ENCODE assay signal across 24 cellular contexts in the genomic region with DNA sequence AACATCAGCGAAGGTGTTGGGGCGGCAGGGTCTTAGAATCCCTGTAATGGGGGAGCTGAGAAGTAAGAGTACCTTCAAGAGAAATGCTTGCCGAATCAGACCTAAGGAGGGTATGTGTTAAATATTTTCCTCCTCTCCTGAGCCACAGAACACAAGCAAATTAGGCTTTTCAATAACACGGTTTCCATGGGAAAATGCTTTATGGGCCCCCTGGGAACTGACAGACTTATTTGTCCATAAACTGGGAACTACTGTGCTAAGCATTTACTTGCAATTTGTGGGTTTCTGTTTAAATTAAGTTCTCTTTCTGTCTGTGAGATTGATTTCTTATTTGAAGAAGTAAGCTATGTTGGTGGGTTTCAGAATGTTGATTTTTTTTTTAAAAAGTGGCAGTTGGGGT. TPM values are rescaled to one million over a fixed set of nuclear protein-coding genes. Genes with fewer than 3 reads are reported as not detected.
A peak's percentile ranks its signal among the peaks of the same experiment; 100 is the strongest.
DNase-seq lines count a peak whose midpoint lies in the region; ATAC-seq, FAIRE-seq and TF ChIP-seq lines count a peak whose summit lies in the region.
"Had no signal": no experiment of that assay in that cellular context is flagged by ENCODE, and none has a peak within 500 bp of the region (broad histone marks: within the 10 kb centered on the region; RNA-seq: fewer than 3 reads in every experiment).

No MANE protein-coding gene starts in this region.

- H3K4me2 ChIP-seq in BLaER1 (no peak overlapping the region), H9 (ENCODE audit: insufficient read depth, insufficient read length, low read length) (no peak overlapping the region), HepG2 (ENCODE audit: low read depth, low read length) (no peak overlapping the region)

- peak overlapping the region; percentile 62 to 74 (median 63); a peak in 5 of 7 replicates for H3K27ac Mint-ChIP-seq in H9
- H3K27ac Mint-ChIP-seq: activated CD4-positive, alpha-beta T cell treated with anti-CD3 and anti-CD28 coated beads for 36 hours; nephron had no signal

- no peak for TF ChIP-seq EP300 in HepG2 (IDR thresholded peaks at IDR 0.05; ENCODE audit: low read depth in 2 of 2, low read length in 2 of 2)
- TF ChIP-seq EP300 in HepG2 (CRISPR knock-in tag; IDR thresholded peaks at IDR 0.05; ENCODE audit: borderline replicate concordance): no peak

- no peak overlapping the region for H2BK120ac ChIP-seq in H9 (ENCODE audit: low read depth, low read length, poor library complexity, severe bottlenecking)

- peaks cover 67% of the 10 kb centered on the region for H3K36me3 ChIP-seq in BLaER1
- H3K36me3 ChIP-seq in SK-N-MC (ENCODE audit: insufficient read depth, low read length): peaks cover 6% of the 10 kb centered on the region; the same call in 1 of the 2 replicates
- H3K36me3 ChIP-seq in HepG2 (replicated peaks in 1 of 2; ENCODE audit: control insufficient read depth in 1 of 2, insufficient read depth in 2 of 2, low read length in 2 of 2): peaks cover 9 to 31% of the 10 kb centered on the region in 2 experiments
- H3K36me3 ChIP-seq: breast epithelium had no signal

- H2BK15ac ChIP-seq in H9 (ENCODE audit: low read depth, low read length): no peak overlapping the region

- POLR2A ChIA-PET in HepG2 (lab: Yijun Ruan, JAX): no interaction called here

- H3K9ac ChIP-seq in BLaER1 (0 out of 2 replicates have a peak overlapping the region, but pooled peaks have one; percentile 2), H9 (ENCODE audit: extremely low read depth, insufficient read length, low read length) (no peak overlapping the region), SK-N-MC (ENCODE audit: insufficient read length) (no peak overlapping the region), HepG2 (ENCODE audit: insufficient read depth, low read depth, low read length) (no peak overlapping the region)

- no peak overlapping the region for H4K91ac ChIP-seq in H9 (ENCODE audit: insufficient read length, low read depth, low read length)

- H2BK5ac ChIP-seq in H9 (ENCODE audit: insufficient read length, low read length): no peak overlapping the region

- no peak overlapping the region for H3K18ac ChIP-seq in H9 (ENCODE audit: insufficient read length, low read depth, low read length)

- no CpG with 5 or more reads among the region's 4 CpGs for WGBS in H9 (ENCODE audit: extremely low coverage, insufficient read length, low lambda C conversion rate)
- 98% methylated on average over 4 of the region's 4 CpGs for WGBS in HepG2 (ENCODE audit: low lambda C conversion rate)

- CTCF ChIA-PET in HepG2 (lab: Yijun Ruan, JAX; ENCODE audit: low intra/inter-chr PET ratio, low total read pairs): no interaction called here

- H2AFZ ChIP-seq in H9 (ENCODE audit: low read length) (no peak overlapping the region), HepG2 (ENCODE audit: low read length) (no peak overlapping the region)

- H3K4me1 Mint-ChIP-seq in H9: peaks cover 64 to 74% of the 10 kb centered on the region in 2 experiments

- no peaks in the 10 kb centered on the region for H3K9me3 ChIP-seq in BLaER1
- H3K9me3 ChIP-seq in H9 (ENCODE audit: control insufficient read depth, low read depth, low read length): no peaks in the 10 kb centered on the region
- H3K9me3 ChIP-seq in SK-N-MC (ENCODE audit: low read depth, low read length): no peaks in the 10 kb centered on the region
- no peaks in the 10 kb centered on the region for H3K9me3 ChIP-seq in HepG2 (ENCODE audit: low read length)
- H3K9me3 ChIP-seq: breast epithelium, pancreas, upper lobe of right lung had no signal

- H2AK5ac ChIP-seq in H9 (ENCODE audit: insufficient read length, low read length): no peak overlapping the region

- H3K36me3 Mint-ChIP-seq in H9 (ENCODE audit: insufficient read depth in 1 of 3, low read depth in 3 of 3): peaks cover 7 to 31% (median 27%) of the 10 kb centered on the region in 3 experiments

- no peaks in the 10 kb centered on the region for H3K23me2 ChIP-seq in H9 (ENCODE audit: insufficient read length, low read depth, low read length, poor library complexity, severe bottlenecking)

- H2BK20ac ChIP-seq in H9 (ENCODE audit: low read depth, low read length, poor library complexity, severe bottlenecking): no peak overlapping the region

- no peak for ATAC-seq in HepG2
- ATAC-seq: activated CD4-positive, alpha-beta T cell treated with anti-CD3 and anti-CD28 coated beads for 36 hours; activated T-cell treated with anti-CD3 and anti-CD28 coated beads, Interleukin-2, amount 50 U/mL, for 4 hours; pancreas; upper lobe of right lung had no signal

- no peak overlapping the region for H3K4me3 ChIP-seq in BLaER1
- H3K4me3 ChIP-seq in SK-N-MC: peak overlapping the region; percentile 49; the same call in 1 of the 2 replicates
- no peak overlapping the region for H3K4me3 ChIP-seq in HepG2 (replicated peaks in 1 of 3; ENCODE audit: insufficient read depth in 1 of 3, low read depth in 2 of 3, low read length in 3 of 3)
- H3K4me3 ChIP-seq: breast epithelium, pancreas, upper lobe of right lung had no signal

- no peak for TF ChIP-seq CTCF in H9 (conservative IDR thresholded peaks at IDR 0.05)
- TF ChIP-seq CTCF in HepG2 (CRISPR knock-in tag; IDR thresholded peaks at IDR 0.05): no peak

- FAIRE-seq in HepG2 (lab: Jason Lieb, UNC): no peak
- FAIRE-seq: keratinocyte, pancreas, small intestine had no signal

- no peak overlapping the region for H4K8ac ChIP-seq in H9 (replicated peaks; ENCODE audit: insufficient read length, low read depth, low read length)

- H3K27me3 Mint-ChIP-seq in H9 (ENCODE audit: low read depth): no peaks in the 10 kb centered on the region
- H3K27me3 Mint-ChIP-seq: activated CD4-positive, alpha-beta T cell treated with anti-CD3 and anti-CD28 coated beads for 36 hours had no signal

- no peak overlapping the region for H3K23ac ChIP-seq in H9 (ENCODE audit: insufficient read length, low read depth, low read length)

- H3K9me3 Mint-ChIP-seq in H9: no peaks in the 10 kb centered on the region
- H3K9me3 Mint-ChIP-seq: activated T-cell treated with anti-CD3 and anti-CD28 coated beads, Interleukin-2, amount 50 U/mL, for 4 hours; nephron had no signal

- H3K27ac ChIP-seq in BLaER1 (no peak overlapping the region; the same call in 1 of the 2 replicates), H9 (ENCODE audit: insufficient read length, low read depth, low read length) (no peak overlapping the region), SK-N-MC (no peak overlapping the region), HepG2 (ENCODE audit: extremely low read length, insufficient read depth, low read length) (no peak overlapping the region)
- H3K27ac ChIP-seq: breast epithelium, C4-2B, pancreas, RWPE1, upper lobe of right lung had no signal

- no TSS peak for BruUV-seq in HepG2 (replicated peaks; lab: Mats Ljungman, UMichigan)

- no peak overlapping the region for H2BK12ac ChIP-seq in H9 (ENCODE audit: insufficient read length, low read depth, low read length)

- no peak overlapping the region for H3K56ac ChIP-seq in H9 (ENCODE audit: insufficient read length, low read depth, low read length)

- H3K14ac ChIP-seq in H9 (ENCODE audit: insufficient read depth, low read length): no peak overlapping the region

- no peaks in the 10 kb centered on the region for H3K79me1 ChIP-seq in H9 (ENCODE audit: insufficient read depth, low read depth, low read length, poor library complexity, severe bottlenecking)

- H3K79me2 ChIP-seq in H9 (ENCODE audit: insufficient read depth, low read length) (peaks cover 37% of the 10 kb centered on the region; the same call in 1 of the 2 replicates), HepG2 (ENCODE audit: insufficient read depth, low read length) (peaks cover 74% of the 10 kb centered on the region)

- DNase-seq in H9 (no peak), SK-N-MC (ENCODE audit: low read depth, low spot score) (peak; percentile 52), myocyte (ENCODE audit: low read depth) (peak; percentile 33), DMS53 treated with DMSO at 0.1 percent for 48 hours (lab: John Stamatoyannopoulos, UW; ENCODE audit: unreplicated experiment) (no peak), HepG2 (ENCODE audit: low spot score) (no peak), mesenteric fat pad (ENCODE audit: low spot score) (no peak)
- DNase-seq: activated CD4-positive, alpha-beta T cell treated with anti-CD3 and anti-CD28 coated beads for 36 hours; activated naive CD4-positive, alpha-beta T cell; activated T-cell treated with anti-CD3 and anti-CD28 coated beads, Interleukin-2, amount 50 U/mL, for 4 hours; amniotic stem cell; NCI-H1105; NCI-H187 treated with DMSO at 0.1 percent for 48 hours; NCI-H748 treated with DMSO at 0.1 percent for 48 hours; pancreas; retina; small intestine; upper lobe of right lung had no signal

- peaks cover 100% of the 10 kb centered on the region for H4K20me1 ChIP-seq in BLaER1
- H4K20me1 ChIP-seq in H9 (ENCODE audit: control insufficient read depth, insufficient read depth, insufficient read length): no peaks in the 10 kb centered on the region
- H4K20me1 ChIP-seq in HepG2 (ENCODE audit: insufficient read depth, low read length): peaks cover 27% of the 10 kb centered on the region

- H4K5ac ChIP-seq in H9 (ENCODE audit: insufficient read length, low read depth, low read length): no peak overlapping the region

- intact Hi-C loops in HepG2 (cut with micrococcal nuclease; ENCODE audit: unreplicated experiment): no loop called here

- TF ChIP-seq POLR2A in HepG2 (IDR thresholded peaks at IDR 0.05; ENCODE audit: insufficient read depth in 1 of 2, low read depth in 2 of 2, low read length in 2 of 2): no peak

- H3K27me3 ChIP-seq in BLaER1 (no peaks in the 10 kb centered on the region), H9 (ENCODE audit: insufficient read depth, low read length) (no peaks in the 10 kb centered on the region), HepG2 (ENCODE audit: control insufficient read depth in 1 of 2, insufficient read depth in 2 of 2, low read length in 2 of 2) (no peaks in the 10 kb centered on the region)
- H3K27me3 ChIP-seq: breast epithelium, pancreas, upper lobe of right lung had no signal

- no peak overlapping the region for H3K4ac ChIP-seq in H9 (ENCODE audit: low read depth, low read length)

- no peak for TF ChIP-seq RAD21 in HepG2 (CRISPR knock-in tag; IDR thresholded peaks at IDR 0.05)

- H3K4me3 Mint-ChIP-seq in H9: no peak overlapping the region
- H3K4me3 Mint-ChIP-seq: activated CD4-positive, alpha-beta T cell treated with anti-CD3 and anti-CD28 coated beads for 36 hours; activated T-cell treated with anti-CD3 and anti-CD28 coated beads, Interleukin-2, amount 50 U/mL, for 4 hours; nephron had no signal

- in situ Hi-C loops in HepG2 (cut with HindIII; ENCODE audit: extremely low pct_ligation_motif_present, low pct_unique_long_range_greater_than_20kb): no loop called here

- H3K4me1 ChIP-seq in BLaER1: peaks cover 39% of the 10 kb centered on the region
- peaks cover 3% of the 10 kb centered on the region; the same call in 1 of the 2 replicates for H3K4me1 ChIP-seq in H9 (ENCODE audit: insufficient read depth, low read length)
- peaks cover 19% of the 10 kb centered on the region for H3K4me1 ChIP-seq in HepG2 (ENCODE audit: insufficient read depth, low read length)
- H3K4me1 ChIP-seq: breast epithelium had no signal

- no peak overlapping the region for H3T11ph ChIP-seq in H9 (ENCODE audit: low read length)

RNA-seq across cellular contexts. Expression of gene RBM17, which starts 7.0 kb away (rescaled TPM):
- total RNA-seq in H9 (2021): 123 and 124 TPM in 2 replicates
- total RNA-seq in myocyte: 28.8 and 41.5 TPM in 2 replicates
- 56.6 TPM for polyA plus RNA-seq in myocyte (2012)
- total RNA-seq in HepG2 (2016; rRNA removed; fragmentation: Illumina TruSeq; extraction: Trizol): 63.3 and 77.5 TPM in 2 replicates
- total RNA-seq in HepG2 (2016; cell fraction: cytosol; rRNA removed; fragmentation: Illumina TruSeq; extraction: Trizol; ENCODE audit: low read depth): 28.7 and 33.2 TPM in 2 replicates
- 57.4 and 73.5 TPM in 2 replicates for total RNA-seq in HepG2 (2016; cell fraction: insoluble cytoplasmic fraction; rRNA removed; fragmentation: Illumina TruSeq; extraction: Trizol)
- total RNA-seq in HepG2 (2016; cell fraction: membrane; rRNA removed; fragmentation: Illumina TruSeq; extraction: Trizol): 62.2 and 67.8 TPM in 2 replicates
- total RNA-seq in HepG2 (2016; cell fraction: nucleus; rRNA removed; fragmentation: Illumina TruSeq; extraction: Trizol): 64.2 and 72.7 TPM in 2 replicates
- polyA plus RNA-seq in HepG2 (2011; rRNA removed): 26.6 and 30.7 TPM in 2 replicates
- 13.0 and 14.3 TPM in 2 replicates for polyA plus RNA-seq in HepG2 (2011; cell fraction: cytosol; rRNA removed)
- 71.7 and 86.3 TPM in 2 replicates for polyA plus RNA-seq in HepG2 (2011; cell fraction: nucleus; rRNA removed)
- 46.3 and 82.5 TPM in 2 replicates for polyA plus RNA-seq in HepG2 (2012)
- polyA plus RNA-seq in HepG2 (2016; cell fraction: cytosol; fragmentation: Illumina TruSeq; extraction: Trizol; ENCODE audit: low read depth): 55.3 and 78.7 TPM in 2 replicates
- 145 and 152 TPM in 2 replicates for polyA plus RNA-seq in HepG2 (2016; cell fraction: insoluble cytoplasmic fraction; fragmentation: Illumina TruSeq; extraction: Trizol; ENCODE audit: low read depth)
- 95.4 and 110 TPM in 2 replicates for polyA plus RNA-seq in HepG2 (2016; cell fraction: membrane; fragmentation: Illumina TruSeq; extraction: Trizol; ENCODE audit: low read depth)
- 232 and 242 TPM in 2 replicates for polyA plus RNA-seq in HepG2 (2016; cell fraction: nucleus; fragmentation: Illumina TruSeq; extraction: Trizol; ENCODE audit: insufficient read depth, low read depth)
- 15.7 and 19.9 TPM in 2 replicates for polyA minus RNA-seq in HepG2 (2011; rRNA and poly(A)+ RNA removed; ENCODE audit: low replicate concordance)
- 7.2 and 7.9 TPM in 2 replicates for polyA minus RNA-seq in HepG2 (2011; cell fraction: cytosol; rRNA and poly(A)+ RNA removed)
- polyA minus RNA-seq in HepG2 (2011; cell fraction: nucleus; rRNA and poly(A)+ RNA removed): 48.2 and 50.1 TPM in 2 replicates
- total RNA-seq in mesenteric fat pad: 137 TPM

RNA-seq across cellular contexts. Expression of gene IL2RA, which starts 33.6 kb away (rescaled TPM):
- total RNA-seq in H9 (2021): not detected in 2 replicates
- total RNA-seq in myocyte: not detected in 2 replicates
- not detected for polyA plus RNA-seq in myocyte (2012)
- not detected in 2 replicates for total RNA-seq in HepG2 (2016; rRNA removed; fragmentation: Illumina TruSeq; extraction: Trizol)
- total RNA-seq in HepG2 (2016; cell fraction: cytosol; rRNA removed; fragmentation: Illumina TruSeq; extraction: Trizol; ENCODE audit: low read depth): not detected in 2 replicates
- total RNA-seq in HepG2 (2016; cell fraction: insoluble cytoplasmic fraction; rRNA removed; fragmentation: Illumina TruSeq; extraction: Trizol): not detected in 2 replicates
- not detected in 2 replicates for total RNA-seq in HepG2 (2016; cell fraction: membrane; rRNA removed; fragmentation: Illumina TruSeq; extraction: Trizol)
- total RNA-seq in HepG2 (2016; cell fraction: nucleus; rRNA removed; fragmentation: Illumina TruSeq; extraction: Trizol): not detected in 2 replicates
- polyA plus RNA-seq in HepG2 (2011; rRNA removed): not detected in 2 replicates
- not detected in 2 replicates for polyA plus RNA-seq in HepG2 (2011; cell fraction: cytosol; rRNA removed)
- not detected in 2 replicates for polyA plus RNA-seq in HepG2 (2011; cell fraction: nucleus; rRNA removed)
- polyA plus RNA-seq in HepG2 (2012): not detected in 2 replicates
- polyA plus RNA-seq in HepG2 (2016; cell fraction: cytosol; fragmentation: Illumina TruSeq; extraction: Trizol; ENCODE audit: low read depth): not detected in 2 replicates
- not detected in 2 replicates for polyA plus RNA-seq in HepG2 (2016; cell fraction: insoluble cytoplasmic fraction; fragmentation: Illumina TruSeq; extraction: Trizol; ENCODE audit: low read depth)
- not detected in 2 replicates for polyA plus RNA-seq in HepG2 (2016; cell fraction: membrane; fragmentation: Illumina TruSeq; extraction: Trizol; ENCODE audit: low read depth)
- not detected in 2 replicates for polyA plus RNA-seq in HepG2 (2016; cell fraction: nucleus; fragmentation: Illumina TruSeq; extraction: Trizol; ENCODE audit: insufficient read depth, low read depth)
- not detected in 2 replicates for polyA minus RNA-seq in HepG2 (2011; rRNA and poly(A)+ RNA removed; ENCODE audit: low replicate concordance)
- not detected in 2 replicates for polyA minus RNA-seq in HepG2 (2011; cell fraction: cytosol; rRNA and poly(A)+ RNA removed)
- polyA minus RNA-seq in HepG2 (2011; cell fraction: nucleus; rRNA and poly(A)+ RNA removed): not detected in 2 replicates
- total RNA-seq in mesenteric fat pad: 2.4 TPM
- total RNA-seq: M059J had no signal
- polyA plus RNA-seq: keratinocyte had no signal

Comparison
In these comparisons a context has a peak if more than half of its experiments do, and no peak if none do; other contexts are left out.
1. DNase-seq: peak in SK-N-MC (single experiment) and myocyte (single experiment); none in H9 (single experiment), DMS53 treated with DMSO at 0.1 percent for 48 hours (single experiment), HepG2 (single experiment) and mesenteric fat pad (single experiment).